Comparison of ENCODE assay signal across 14 cellular contexts in the genomic region with DNA sequence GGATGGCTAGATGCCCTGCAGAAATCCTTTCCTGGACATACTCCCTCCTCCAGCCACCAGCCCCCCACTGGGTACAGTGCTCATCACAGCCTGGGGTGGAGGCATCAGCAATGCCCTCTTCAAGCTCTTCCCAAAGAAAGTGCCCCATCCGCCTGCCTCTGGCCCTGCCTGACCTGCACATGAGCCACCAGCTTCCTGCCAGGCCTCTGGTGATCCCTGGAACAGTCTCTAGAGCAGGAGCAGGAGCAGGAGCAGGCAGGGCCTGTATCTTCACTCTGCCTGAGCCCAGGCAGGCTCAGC. TPM values are rescaled to one million over a fixed set of nuclear protein-coding genes. Genes with fewer than 3 reads are reported as not detected.
A peak's percentile ranks its signal among the peaks of the same experiment; 100 is the strongest.
DNase-seq lines count a peak whose midpoint lies in the region; ATAC-seq, FAIRE-seq and TF ChIP-seq lines count a peak whose summit lies in the region.
"Had no signal": no experiment of that assay in that cellular context is flagged by ENCODE, and none has a peak within 500 bp of the region (broad histone marks: within the 10 kb centered on the region; RNA-seq: fewer than 3 reads in every experiment).

No MANE protein-coding gene starts in this region.

- H3K9me3 ChIP-seq in GM12878 (replicated peaks; ENCODE audit: control insufficient read depth, insufficient read depth, low read length): no peaks in the 10 kb centered on the region

- no peak for ATAC-seq in activated T-cell treated with anti-CD3 and anti-CD28 coated beads, Interleukin-2, amount 50 U/mL, for 4 hours
- ATAC-seq in HG03432 (IDR thresholded peaks at IDR 0.05; ENCODE audit: unreplicated experiment): peak; percentile 1
- peak; percentile 9 for ATAC-seq in GM12878

- TF ChIP-seq RAD21 in GM12878 (IDR thresholded peaks at IDR 0.05; ENCODE audit: insufficient read depth, low read depth, low read length): no peak

- H2AFZ ChIP-seq in GM12878 (ENCODE audit: control insufficient read depth, low read depth, low read length): peak overlapping the region; percentile 35

- no peaks in the 10 kb centered on the region for H3K36me3 Mint-ChIP-seq in activated T-cell treated with anti-CD3 and anti-CD28 coated beads, Interleukin-2, amount 50 U/mL, for 4 hours (ENCODE audit: insufficient read depth)
- no peaks in the 10 kb centered on the region for H3K36me3 Mint-ChIP-seq in type B pancreatic cell

- H3K4me1 ChIP-seq in GM12878 (ENCODE audit: control insufficient read depth, insufficient read depth, low read length): peaks cover 62% of the 10 kb centered on the region

- H3K9me3 Mint-ChIP-seq in activated T-cell treated with anti-CD3 and anti-CD28 coated beads, Interleukin-2, amount 50 U/mL, for 4 hours: no peaks in the 10 kb centered on the region
- no peaks in the 10 kb centered on the region for H3K9me3 Mint-ChIP-seq in type B pancreatic cell

- TF ChIP-seq CTCF in GM12878 (IDR thresholded peaks at IDR 0.05 in 2 of 3, conservative IDR thresholded peaks at IDR 0.05 in 1 of 3; ENCODE audit: control insufficient read depth in 2 of 3, extremely low read depth in 1 of 3, insufficient read depth in 1 of 3, low read depth in 3 of 3, low read length in 3 of 3) (no peak), type B pancreatic cell (conservative IDR thresholded peaks at IDR 0.05) (no peak)

- no peak for DNase-seq in activated T-cell treated with anti-CD3 and anti-CD28 coated beads, Interleukin-2, amount 50 U/mL, for 4 hours
- no peak for DNase-seq in activated T-cell treated with anti-CD3 and anti-CD28 coated beads, Interleukin-2, amount 50 U/mL, for 48 hours
- DNase-seq in GM12878 (ENCODE audit: low read depth, low spot score) (no peak), type B pancreatic cell (ENCODE audit: extremely low spot score, unreplicated experiment) (no peak), SHP77 treated with DMSO at 0.1 percent for 48 hours (lab: John Stamatoyannopoulos, UW) (no peak), kidney glomerular epithelial cell (lab: John Stamatoyannopoulos, UW) (no peak), GDM1 (lab: John Stamatoyannopoulos, UW) (no peak)
- DNase-seq: caudate nucleus, DND-41, mesenchymal stem cell, MM.1S, NCI-H446 had no signal

- TF ChIP-seq EP300 in GM12878 (IDR thresholded peaks at IDR 0.05; ENCODE audit: borderline replicate concordance in 1 of 2, control insufficient read depth in 1 of 2, low read depth in 2 of 2, low read length in 2 of 2): 0 out of 4 replicates have a peak, but pooled peaks of 1 of the 2 experiments have one; percentile 2

- intact Hi-C loops in GM12878 (cut with micrococcal nuclease; ENCODE audit: unreplicated experiment): loop anchor here (2.0 to 5.0 kb wide), 2 partner anchors 54 to 211 kb away; a partner anchor contains a TSS

- POLR2A ChIA-PET in GM12878 (lab: Charles Lee): interaction anchor here (0.5 to 7.3 kb wide), 12 partner anchors 8 to 96 kb away, joined by 3 to 80 read pairs (median 12); no protein-coding TSS in a partner anchor

- RAD21 ChIA-PET in GM12878 (lab: Charles Lee; ENCODE audit: unreplicated experiment): interaction anchor here (1.0 to 8.6 kb wide), 16 partner anchors 11 to 430 kb away, joined by 3 to 126 read pairs (median 14); a partner anchor contains a TSS

- TSS peak; percentile 60 for BruUV-seq in GM12878 (replicated peaks; lab: Mats Ljungman, UMichigan)

- peak overlapping the region; percentile 62 for H3K4me3 ChIP-seq in GM12878

- no peaks in the 10 kb centered on the region for H3K27me3 Mint-ChIP-seq in activated T-cell treated with anti-CD3 and anti-CD28 coated beads, Interleukin-2, amount 50 U/mL, for 4 hours (ENCODE audit: low read depth)
- peaks cover 3% of the 10 kb centered on the region for H3K27me3 Mint-ChIP-seq in type B pancreatic cell

- H3K79me2 ChIP-seq in GM12878 (ENCODE audit: control insufficient read depth, insufficient read depth, low read length): peaks cover 4% of the 10 kb centered on the region

- H3K9ac ChIP-seq in GM12878 (ENCODE audit: control insufficient read depth, insufficient read depth, low read length): peak overlapping the region; percentile 71

- peak overlapping the region; percentile 29 for H3K27ac Mint-ChIP-seq in type B pancreatic cell

- H3K27ac ChIP-seq in GM12878 (ENCODE audit: control insufficient read depth, insufficient read depth): peak overlapping the region; percentile 91

- FAIRE-seq in GM12878 (lab: Jason Lieb, UNC): no peak
- FAIRE-seq: TTC549 had no signal

- CTCF ChIA-PET in GM12878 (lab: Yijun Ruan, JAX): interaction anchor here (0.7 to 6.1 kb wide), 7 partner anchors 11 to 139 kb away, joined by 3 to 41 read pairs (median 7); no protein-coding TSS in a partner anchor

- H4K20me1 ChIP-seq in GM12878 (ENCODE audit: control insufficient read depth, insufficient read depth): no peaks in the 10 kb centered on the region

- TF ChIP-seq POLR2A in GM12878 (IDR thresholded peaks at IDR 0.05; ENCODE audit: low read depth, low read length): peak; percentile 72

- in situ Hi-C loops in GM12878 (cut with MboI): no loop called here

- no peaks in the 10 kb centered on the region for H3K27me3 ChIP-seq in GM12878 (replicated peaks in 1 of 2; ENCODE audit: control insufficient read depth in 2 of 2, insufficient read depth in 2 of 2, low read length in 1 of 2)

- SMC1A ChIA-PET in GM12878 (lab: Charles Lee; ENCODE audit: uncharacterized antibody, unreplicated experiment): interaction anchor here (1.0 to 7.8 kb wide), 12 partner anchors 9 to 456 kb away, joined by 3 to 117 read pairs (median 26); no protein-coding TSS in a partner anchor

- no peaks in the 10 kb centered on the region for H3K36me3 ChIP-seq in GM12878 (ENCODE audit: control insufficient read depth in 2 of 2, insufficient read depth in 2 of 2, low read length in 1 of 2)

- peak overlapping the region; percentile 78 for H3K4me3 Mint-ChIP-seq in activated T-cell treated with anti-CD3 and anti-CD28 coated beads, Interleukin-2, amount 50 U/mL, for 4 hours
- H3K4me3 Mint-ChIP-seq in type B pancreatic cell: no peak overlapping the region

- peak overlapping the region; percentile 90 for H3K4me2 ChIP-seq in GM12878 (ENCODE audit: control insufficient read depth, insufficient read depth)

- peaks cover 85% of the 10 kb centered on the region for H3K4me1 Mint-ChIP-seq in activated T-cell treated with anti-CD3 and anti-CD28 coated beads, Interleukin-2, amount 50 U/mL, for 4 hours (ENCODE audit: low read depth)
- H3K4me1 Mint-ChIP-seq in type B pancreatic cell (ENCODE audit: unreplicated experiment): peaks cover 4% of the 10 kb centered on the region

- 0% methylated on average over 1 of the region's 1 CpG for WGBS in GM12878 (ENCODE audit: insufficient coverage, insufficient replicate concordance, low lambda C conversion rate, missing lambda C conversion rate)

TF ChIP-seq in GM12878, 131 proteins besides CTCF, POLR2A, EP300 and RAD21 (continues in another document):
- TF ChIP-seq GATAD2B (conservative IDR thresholded peaks at IDR 0.05; ENCODE audit: low read depth) (no peak), ZNF207 (IDR thresholded peaks at IDR 0.05; ENCODE audit: borderline replicate concordance) (no peak), YY1 (IDR thresholded peaks at IDR 0.05; ENCODE audit: low read depth, low read length) (no peak), WRNIP1 (IDR thresholded peaks at IDR 0.05; ENCODE audit: borderline replicate concordance, low read depth, low read length) (0 out of 2 replicates have a peak, but pooled peaks have one; percentile 25)
- TF ChIP-seq, protein P1, sequence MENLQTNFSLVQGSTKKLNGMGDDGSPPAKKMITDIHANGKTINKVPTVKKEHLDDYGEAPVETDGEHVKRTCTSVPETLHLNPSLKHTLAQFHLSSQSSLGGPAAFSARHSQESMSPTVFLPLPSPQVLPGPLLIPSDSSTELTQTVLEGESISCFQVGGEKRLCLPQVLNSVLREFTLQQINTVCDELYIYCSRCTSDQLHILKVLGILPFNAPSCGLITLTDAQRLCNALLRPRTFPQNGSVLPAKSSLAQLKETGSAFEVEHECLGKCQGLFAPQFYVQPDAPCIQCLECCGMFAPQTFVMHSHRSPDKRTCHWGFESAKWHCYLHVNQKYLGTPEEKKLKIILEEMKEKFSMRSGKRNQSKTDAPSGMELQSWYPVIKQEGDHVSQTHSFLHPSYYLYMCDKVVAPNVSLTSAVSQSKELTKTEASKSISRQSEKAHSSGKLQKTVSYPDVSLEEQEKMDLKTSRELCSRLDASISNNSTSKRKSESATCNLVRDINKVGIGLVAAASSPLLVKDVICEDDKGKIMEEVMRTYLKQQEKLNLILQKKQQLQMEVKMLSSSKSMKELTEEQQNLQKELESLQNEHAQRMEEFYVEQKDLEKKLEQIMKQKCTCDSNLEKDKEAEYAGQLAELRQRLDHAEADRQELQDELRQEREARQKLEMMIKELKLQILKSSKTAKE (IDR thresholded peaks at IDR 0.05; ENCODE audit: low read depth, poor library complexity, severe bottlenecking): no peak
- TF ChIP-seq, protein P2, sequence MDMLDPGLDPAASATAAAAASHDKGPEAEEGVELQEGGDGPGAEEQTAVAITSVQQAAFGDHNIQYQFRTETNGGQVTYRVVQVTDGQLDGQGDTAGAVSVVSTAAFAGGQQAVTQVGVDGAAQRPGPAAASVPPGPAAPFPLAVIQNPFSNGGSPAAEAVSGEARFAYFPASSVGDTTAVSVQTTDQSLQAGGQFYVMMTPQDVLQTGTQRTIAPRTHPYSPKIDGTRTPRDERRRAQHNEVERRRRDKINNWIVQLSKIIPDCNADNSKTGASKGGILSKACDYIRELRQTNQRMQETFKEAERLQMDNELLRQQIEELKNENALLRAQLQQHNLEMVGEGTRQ (IDR thresholded peaks at IDR 0.05; ENCODE audit: borderline replicate concordance, low read depth, low read length): no peak

RNA-seq across cellular contexts. Expression of a gene that starts 54.1 kb away (rescaled TPM):
- total RNA-seq in activated T-cell treated with anti-CD3 and anti-CD28 coated beads, Interleukin-2, amount 50 U/mL, for 4 hours: 100 to 1,000 TPM; 125 to 133 (median 128) TPM
- total RNA-seq in GM12878 (2013; cell fraction: nucleolus; rRNA removed): 112 and 114 TPM in 2 replicates
- total RNA-seq in GM12878 (2014; rRNA removed) (65.0 and 66.7 TPM in 2 replicates), GM12878 (2014; rRNA removed; fragmentation: Illumina TruSeq; extraction: Trizol) (88.0 and 90.4 TPM in 2 replicates), GM12878 (2021) (76.0 and 78.6 TPM in 2 replicates), type B pancreatic cell (ENCODE audit: low replicate concordance) (49.2 and 66.9 TPM in 2 replicates)
- polyA plus RNA-seq in GM12878 (2011; ENCODE audit: low read depth): 28.1 TPM
- polyA plus RNA-seq in GM12878 (2011; rRNA removed) (129 and 157 TPM in 2 replicates), GM12878 (2014; fragmentation: Illumina TruSeq; extraction: Trizol) (86.0 and 90.8 TPM in 2 replicates), GM12878 (2014; fragmentation: Nextera tagmentation; extraction: Ambion mirVana) (10 to 100 TPM; 37.2 to 42.8 TPM), GM12878 (2014; rRNA removed) (54.8 and 59.9 TPM in 2 replicates), GM12878 (2016; fragmentation: Nextera tagmentation; extraction: Ambion mirVana) (10 to 100 TPM; 13.3 to 60.8 TPM)
- 49.4 and 63.1 TPM in 2 replicates for polyA plus RNA-seq in GM12878 (2011; cell fraction: cytosol; rRNA removed)
- polyA plus RNA-seq in GM12878 (2011; cell fraction: nucleus; rRNA removed): 53.4 and 55.1 TPM in 2 replicates
- polyA plus RNA-seq in GM12878 (2012): 36.8 and 45.6 TPM in 2 replicates
- 119 and 163 TPM in 2 replicates for polyA minus RNA-seq in GM12878 (2011; rRNA and poly(A)+ RNA removed)
- 63.6 and 69.4 TPM in 2 replicates for polyA minus RNA-seq in GM12878 (2011; cell fraction: cytosol; rRNA and poly(A)+ RNA removed)
- polyA minus RNA-seq in GM12878 (2011; cell fraction: nucleus; rRNA and poly(A)+ RNA removed): 36.1 and 66.9 TPM in 2 replicates

Comparison
In these comparisons a context has a peak if more than half of its experiments do, and no peak if none do; other contexts are left out.
1. ATAC-seq: peak in HG03432 (single experiment) and GM12878 (single experiment); none in activated T-cell treated with anti-CD3 and anti-CD28 coated beads, Interleukin-2, amount 50 U/mL, for 4 hours (0 of 2).